8 cellular contexts compared by ENCODE assay signal in the genomic region with DNA sequence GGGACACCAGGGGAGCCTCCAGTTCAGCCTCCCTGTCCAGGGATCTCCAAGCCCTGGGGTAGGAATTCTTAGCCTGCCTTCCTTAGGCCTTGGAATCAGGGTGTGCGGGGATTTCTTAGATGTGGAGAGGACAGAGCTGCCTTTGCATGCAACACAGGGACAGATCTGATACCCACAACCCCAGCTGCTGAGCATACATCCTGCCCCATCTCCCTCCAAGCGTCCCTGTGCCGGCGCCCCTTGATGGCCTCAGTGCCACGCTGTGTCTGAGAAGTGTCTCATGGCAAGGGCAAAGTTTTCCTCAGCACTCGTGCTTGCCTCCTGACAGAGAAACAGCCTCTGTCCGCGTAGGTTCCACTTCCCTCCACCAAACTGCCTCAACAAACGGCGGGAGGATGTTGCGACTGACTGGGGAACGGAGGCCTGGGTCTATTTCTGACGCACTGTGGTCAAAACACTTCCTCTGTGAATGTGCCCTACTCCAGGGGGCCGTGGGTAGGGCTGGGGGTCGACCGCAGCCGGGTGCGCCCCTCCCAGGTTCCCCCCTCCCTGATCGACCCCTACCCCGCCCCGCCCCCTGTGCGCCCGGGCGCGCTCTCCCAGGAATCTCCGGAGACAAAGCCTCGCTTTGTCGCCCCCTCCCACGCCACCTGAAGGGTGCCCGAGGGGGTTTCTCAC. TPM values are rescaled to one million over a fixed set of nuclear protein-coding genes. Genes with fewer than 3 reads are reported as not detected.
A peak's percentile ranks its signal among the peaks of the same experiment; 100 is the strongest.
DNase-seq lines count a peak whose midpoint lies in the region; ATAC-seq and TF ChIP-seq lines count a peak whose summit lies in the region.

No MANE protein-coding gene starts in this region.

- peaks cover 9% of the 10 kb centered on the region for H3K79me1 ChIP-seq in trophoblast cell (ENCODE audit: low read length)

- no peak overlapping the region for H3K18ac ChIP-seq in trophoblast cell (ENCODE audit: low read length)

- no peak overlapping the region for H2BK12ac ChIP-seq in trophoblast cell (ENCODE audit: low read length)

- H4K12ac ChIP-seq in trophoblast cell (ENCODE audit: low read depth, low read length), result peak overlapping the region; percentile 83

- intact Hi-C loops in vagina (cut with DNase I), result no loop called here

- no peaks in the 10 kb centered on the region for H3K36me3 ChIP-seq in OCI-LY3 (replicated peaks; ENCODE audit: low read depth, low read length)
- peaks cover 24 to 28% of the 10 kb centered on the region in 2 experiments for H3K36me3 ChIP-seq in trophoblast cell (ENCODE audit: control insufficient read depth in 1 of 2, insufficient read depth in 2 of 2, low read length in 2 of 2)
- H3K36me3 ChIP-seq in vagina, result peaks cover 0 to 10% of the 10 kb centered on the region in 2 donors

- H3K4ac ChIP-seq in trophoblast cell (ENCODE audit: low read depth, low read length), result no peak overlapping the region

- peak overlapping the region; percentile 90 for H3K14ac ChIP-seq in trophoblast cell (ENCODE audit: low read length)

- TF ChIP-seq CTCF in OCI-LY3 (IDR thresholded peaks at IDR 0.05; ENCODE audit: low read depth, low read length) (no peak), fibroblast of villous mesenchyme (IDR thresholded peaks at IDR 0.05; ENCODE audit: insufficient read depth, low read depth, low read length) (no peak), vagina (IDR thresholded peaks at IDR 0.05) (no peak)

- H4K20me1 ChIP-seq in OCI-LY3 (ENCODE audit: insufficient read depth, low read length), result no peaks in the 10 kb centered on the region; the same call in 1 of the 2 replicates

- no peaks in the 10 kb centered on the region for H3K27me3 ChIP-seq in OCI-LY3 (ENCODE audit: low read depth, low read length)
- no peaks in the 10 kb centered on the region for H3K27me3 ChIP-seq in trophoblast cell (ENCODE audit: insufficient read depth, low read length)
- H3K27me3 ChIP-seq in vagina, result no peaks in the 10 kb centered on the region

- H3K9me3 ChIP-seq in OCI-LY3 (ENCODE audit: insufficient read depth, low read length) (no peaks in the 10 kb centered on the region), trophoblast cell (ENCODE audit: insufficient read depth, low read depth, low read length) (peaks cover 1% of the 10 kb centered on the region), vagina (no peaks in the 10 kb centered on the region)

- H3K27ac ChIP-seq in OCI-LY3 (ENCODE audit: low read length), result peak overlapping the region; percentile 51
- H3K27ac ChIP-seq in trophoblast cell (ENCODE audit: low read depth, low read length), result no peak overlapping the region
- H3K27ac ChIP-seq in vagina, result peak overlapping the region; percentile 84

- H3K4me1 ChIP-seq in OCI-LY3 (ENCODE audit: low read length), result peaks cover 26% of the 10 kb centered on the region
- H3K4me1 ChIP-seq in trophoblast cell (ENCODE audit: control insufficient read depth in 1 of 2, insufficient read depth in 2 of 2, low read length in 2 of 2), result peaks cover 5 to 9% of the 10 kb centered on the region in 2 experiments
- H3K4me1 ChIP-seq in vagina, result peaks cover 56% of the 10 kb centered on the region

- peak overlapping the region; percentile 88 for H3K4me3 ChIP-seq in OCI-LY3 (ENCODE audit: low read length)
- H3K4me3 ChIP-seq in fibroblast of villous mesenchyme (ENCODE audit: low read depth, low read length), result peak overlapping the region; percentile 91
- peak overlapping the region; percentile 79 for H3K4me3 ChIP-seq in trophoblast cell (ENCODE audit: low read depth, low read length)
- peak overlapping the region; percentile 60 to 78 for H3K4me3 ChIP-seq in vagina

- H4K8ac ChIP-seq in trophoblast cell (ENCODE audit: low read depth, low read length), result peak overlapping the region; percentile 83

- WGBS in trophoblast cell (ENCODE audit: extremely low coverage, insufficient coverage, insufficient read length), result no CpG with 5 or more reads among the region's 30 CpGs

- H3K79me2 ChIP-seq in OCI-LY3 (ENCODE audit: low read length) (no peaks in the 10 kb centered on the region; the same call in 1 of the 2 replicates), trophoblast cell (ENCODE audit: control insufficient read depth, insufficient read depth, low read length, poor library complexity) (peaks cover 7% of the 10 kb centered on the region)

- DNase-seq in activated T-cell treated with anti-CD3 and anti-CD28 coated beads, Interleukin-2, amount 50 U/mL, for 48 hours, result peak; percentile 80
- peak; percentile 43 for DNase-seq in fibroblast of villous mesenchyme (ENCODE audit: low read depth)
- peak in 1 of 2 donors; percentile 39 for DNase-seq in trophoblast cell
- no peak for DNase-seq in vagina (ENCODE audit: extremely low spot score in 2 of 2)
- DNase-seq in SHP77 (lab: John Stamatoyannopoulos, UW), result no peak

- no peak overlapping the region for H2BK5ac ChIP-seq in trophoblast cell (ENCODE audit: low read depth, low read length, poor library complexity)

- H3K4me2 ChIP-seq in OCI-LY3 (ENCODE audit: low read length) (peak overlapping the region; percentile 95), trophoblast cell (ENCODE audit: low read length) (peak overlapping the region; percentile 90)

- ATAC-seq in GM18511 (IDR thresholded peaks at IDR 0.05; ENCODE audit: unreplicated experiment) (peak; percentile 39), HG02852 (IDR thresholded peaks at IDR 0.05; ENCODE audit: unreplicated experiment) (peak; percentile 31)

- no peak overlapping the region for H3K23ac ChIP-seq in trophoblast cell (ENCODE audit: low read length)

- H3K9ac ChIP-seq in OCI-LY3 (ENCODE audit: low read length), result peak overlapping the region; percentile 79
- H3K9ac ChIP-seq in trophoblast cell (ENCODE audit: low read length), result no peak overlapping the region

- H2AFZ ChIP-seq in OCI-LY3 (ENCODE audit: low read depth, low read length), result no peak overlapping the region
- peak overlapping the region; percentile 38 for H2AFZ ChIP-seq in trophoblast cell (ENCODE audit: insufficient read depth, low read length, poor library complexity)

- no peak overlapping the region for H2AK5ac ChIP-seq in trophoblast cell (ENCODE audit: low read length)

- no peak for TF ChIP-seq POLR2A in vagina (IDR thresholded peaks at IDR 0.05)

- H4K91ac ChIP-seq in trophoblast cell (ENCODE audit: low read depth, low read length), result peak overlapping the region; percentile 93

- H2BK120ac ChIP-seq in trophoblast cell (ENCODE audit: insufficient read depth, low read length, poor library complexity), result no peak overlapping the region

RNA-seq across cellular contexts. Expression of a gene that starts 0.9 kb away (rescaled TPM):
- total RNA-seq in fibroblast of villous mesenchyme (54.1 and 55.3 TPM in 2 replicates), vagina (54.0 TPM)
- polyA plus RNA-seq in trophoblast cell (2013), result 35.4 and 36.0 TPM in 2 replicates

RNA-seq across cellular contexts. Expression of a gene that starts 14.1 kb away (rescaled TPM):
- total RNA-seq in fibroblast of villous mesenchyme (7.3 and 11.3 TPM in 2 replicates), vagina (21.4 TPM)
- 9.5 and 9.7 TPM in 2 replicates for polyA plus RNA-seq in trophoblast cell (2013)

RNA-seq across cellular contexts. Expression of a gene that starts 14.2 kb away (rescaled TPM):
- 0.97 and 1.7 TPM in 2 replicates for total RNA-seq in fibroblast of villous mesenchyme
- 0.47 and 0.63 TPM in 2 replicates for polyA plus RNA-seq in trophoblast cell (2013)
- 3.9 TPM for total RNA-seq in vagina

RNA-seq across cellular contexts. Expression of a gene that starts 28.4 kb away (rescaled TPM):
- total RNA-seq in fibroblast of villous mesenchyme (8.1 and 10.4 TPM in 2 replicates), vagina (6.6 TPM)
- polyA plus RNA-seq in trophoblast cell (2013), result 4.9 and 5.1 TPM in 2 replicates

Comparison
In these comparisons a context has a peak if more than half of its experiments do, and no peak if none do; other contexts are left out.
1. DNase-seq: peak in activated T-cell treated with anti-CD3 and anti-CD28 coated beads, Interleukin-2, amount 50 U/mL, for 48 hours (2 of 2) and fibroblast of villous mesenchyme (single experiment); none in vagina (0 of 2) and SHP77 (0 of 2).
2. Peak in every context shown above with its lines, with median percentiles within 50 percentile points of each other: H3K4me3 ChIP-seq.